Comparison of ENCODE assay signal across 31 cellular contexts in genomic region chr15:59005579-59005978, GRCh38.
"Had no signal": no experiment of that assay in that cellular context is flagged by ENCODE, and none has a peak within 500 bp of the region (broad histone marks: within the 10 kb centered on the region; RNA-seq: fewer than 3 reads in every experiment).

No MANE protein-coding gene starts in this region.

- H3K27ac ChIP-seq: esophagus muscularis mucosa, heart right ventricle, left lung, neutrophil, skin epidermis, stomach, thyroid gland, upper lobe of right lung, VCaP had no signal

- H3K27me3 ChIP-seq: esophagus muscularis mucosa, heart right ventricle, left lung, neutrophil, stomach, thyroid gland, upper lobe of right lung had no signal

- H3K27ac Mint-ChIP-seq: activated CD4-positive, alpha-beta memory T cell treated with anti-CD3 and anti-CD28 coated beads for 36 hours; activated CD4-positive, alpha-beta T cell treated with anti-CD3 and anti-CD28 coated beads, Interleukin-2, amount 10 ng/mL, durations not matched to agents 24 days and 14 days; activated T-cell treated with anti-CD3 and anti-CD28 coated beads, Interleukin-2, amount 50 U/mL, for 24 hours; activated T-helper 17 cell treated with anti-CD3 and anti-CD28 coated beads, Interleukin-2, amount 50 U/mL, for 72 hours; effector memory CD8-positive, alpha-beta T cell; T-helper 1 cell treated with Interleukin-12 subunit alpha and Interleukin-12 subunit beta and Interleukin-4 antibody, amounts not matched to agents 30 μg/mL and 1 μg/mL, for 36 hours had no signal

- ATAC-seq: activated T-helper 17 cell treated with anti-CD3 and anti-CD28 coated beads, Interleukin-2, amount 50 U/mL, for 72 hours; effector memory CD8-positive, alpha-beta T cell; heart right ventricle; left lung; sciatic nerve; stimulated activated effector memory CD8-positive, alpha-beta T cell treated with anti-CD3 and anti-CD28 coated beads, Interleukin-12 subunit alpha, Interleukin-12 subunit beta, amount 100 ng/mL, for 72 hours; upper lobe of right lung had no signal

- H3K4me3 Mint-ChIP-seq: activated CD4-positive, alpha-beta memory T cell treated with anti-CD3 and anti-CD28 coated beads for 36 hours; activated CD4-positive, alpha-beta T cell treated with anti-CD3 and anti-CD28 coated beads, Interleukin-2, amount 10 ng/mL, durations not matched to agents 24 days and 14 days; activated T-cell treated with anti-CD3 and anti-CD28 coated beads, Interleukin-2, amount 50 U/mL, for 24 hours; activated T-helper 17 cell treated with anti-CD3 and anti-CD28 coated beads, Interleukin-2, amount 50 U/mL, for 72 hours; effector memory CD8-positive, alpha-beta T cell; mesothelial cell of epicardium; nephron progenitor cell; stimulated activated effector memory CD8-positive, alpha-beta T cell treated with anti-CD3 and anti-CD28 coated beads, Interleukin-12 subunit alpha, Interleukin-12 subunit beta, amount 100 ng/mL, for 72 hours; T-helper 1 cell treated with Interleukin-12 subunit alpha and Interleukin-12 subunit beta and Interleukin-4 antibody, amounts not matched to agents 30 μg/mL and 1 μg/mL, for 36 hours had no signal

- H3K36me3 ChIP-seq: neutrophil, thyroid gland had no signal

- FAIRE-seq: TTC549 had no signal

- DNase-seq: activated CD4-positive, alpha-beta memory T cell treated with anti-CD3 and anti-CD28 coated beads for 36 hours; activated CD4-positive, alpha-beta T cell treated with anti-CD3 and anti-CD28 coated beads, Interleukin-2, amount 10 ng/mL, durations not matched to agents 24 days and 14 days; activated CD8-positive, alpha-beta memory T cell treated with anti-CD3 and anti-CD28 coated beads, Interleukin-2, amount 50 U/mL, for 4 hours; activated gamma-delta T cell treated with Interleukin-2 at 50 U/mL for 16 hours; activated naive CD4-positive, alpha-beta T cell treated with anti-CD3 and anti-CD28 coated beads, Interleukin-2, amount 50 U/mL, for 16 hours; activated T-cell treated with anti-CD3 and anti-CD28 coated beads, Interleukin-2, amount 50 U/mL, for 24 hours; amniotic stem cell; caudate nucleus; cortex of kidney; effector memory CD8-positive, alpha-beta T cell; heart right ventricle; kidney glomerular epithelial cell; left lung; naive B cell; nephron progenitor cell; stimulated activated CD4-positive, alpha-beta T cell treated with anti-CD3 and anti-CD28 coated beads, Interleukin-12 subunit alpha, Interleukin-12 subunit beta, amount 100 ng/mL, for 4 hours; stimulated activated CD4-positive, alpha-beta T cell treated with anti-CD3 and anti-CD28 coated beads, Interleukin-4, amount 100 ng/mL, for 24 hours; stomach; T-helper 9 cell; thyroid gland; upper lobe of right lung had no signal

- H3K9me3 ChIP-seq: esophagus muscularis mucosa, heart right ventricle, left lung, neutrophil, stomach, thyroid gland, upper lobe of right lung had no signal

- H3K27me3 Mint-ChIP-seq: activated CD4-positive, alpha-beta memory T cell treated with anti-CD3 and anti-CD28 coated beads for 36 hours; activated CD4-positive, alpha-beta T cell treated with anti-CD3 and anti-CD28 coated beads, Interleukin-2, amount 10 ng/mL, durations not matched to agents 24 days and 14 days; activated T-cell treated with anti-CD3 and anti-CD28 coated beads, Interleukin-2, amount 50 U/mL, for 24 hours; activated T-helper 17 cell treated with anti-CD3 and anti-CD28 coated beads, Interleukin-2, amount 50 U/mL, for 72 hours; effector memory CD8-positive, alpha-beta T cell; naive B cell had no signal

- H3K9me3 Mint-ChIP-seq: activated CD4-positive, alpha-beta memory T cell treated with anti-CD3 and anti-CD28 coated beads for 36 hours; activated CD4-positive, alpha-beta T cell treated with anti-CD3 and anti-CD28 coated beads, Interleukin-2, amount 10 ng/mL, durations not matched to agents 24 days and 14 days; activated T-cell treated with anti-CD3 and anti-CD28 coated beads, Interleukin-2, amount 50 U/mL, for 24 hours; activated T-helper 17 cell treated with anti-CD3 and anti-CD28 coated beads, Interleukin-2, amount 50 U/mL, for 72 hours; effector memory CD8-positive, alpha-beta T cell; mesothelial cell of epicardium; naive B cell; nephron progenitor cell; stimulated activated effector memory CD8-positive, alpha-beta T cell treated with anti-CD3 and anti-CD28 coated beads, Interleukin-12 subunit alpha, Interleukin-12 subunit beta, amount 100 ng/mL, for 72 hours; T-helper 1 cell treated with Interleukin-12 subunit alpha and Interleukin-12 subunit beta and Interleukin-4 antibody, amounts not matched to agents 30 μg/mL and 1 μg/mL, for 36 hours had no signal

- H3K4me1 Mint-ChIP-seq: mesothelial cell of epicardium, nephron progenitor cell had no signal

- H3K4me1 ChIP-seq: esophagus muscularis mucosa, thyroid gland, upper lobe of right lung had no signal

- H3K4me3 ChIP-seq: esophagus muscularis mucosa, heart right ventricle, left lung, skin epidermis, stomach, thyroid gland, upper lobe of right lung had no signal
